Comparison of ENCODE assay signal across 1 cellular context in the genomic region with DNA sequence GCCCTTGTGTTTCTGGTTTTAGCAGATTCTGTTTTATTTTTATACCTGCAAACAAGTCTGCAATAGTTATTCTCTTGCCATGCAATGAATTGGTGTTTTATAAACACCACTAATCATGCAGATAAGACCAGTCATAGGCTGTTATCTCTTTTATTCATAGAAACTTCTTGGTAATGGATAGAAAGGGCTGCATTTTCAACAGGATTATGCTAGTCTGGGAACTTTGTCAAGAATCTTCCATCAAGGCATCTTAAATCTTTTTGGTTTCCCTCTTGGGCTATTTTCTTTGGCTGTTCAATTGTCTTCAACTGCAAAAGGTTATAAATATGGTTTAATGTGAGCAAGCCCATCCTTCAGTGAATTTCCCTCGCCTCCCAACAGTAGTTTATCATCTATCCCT.
TF ChIP-seq lines count a peak whose summit lies in the region.

No MANE protein-coding gene starts in this region.

TF ChIP-seq in GM23338, 12 proteins besides CTCF, POLR2A, EP300 and RAD21 (continued from another document):
- TF ChIP-seq, protein P1, sequence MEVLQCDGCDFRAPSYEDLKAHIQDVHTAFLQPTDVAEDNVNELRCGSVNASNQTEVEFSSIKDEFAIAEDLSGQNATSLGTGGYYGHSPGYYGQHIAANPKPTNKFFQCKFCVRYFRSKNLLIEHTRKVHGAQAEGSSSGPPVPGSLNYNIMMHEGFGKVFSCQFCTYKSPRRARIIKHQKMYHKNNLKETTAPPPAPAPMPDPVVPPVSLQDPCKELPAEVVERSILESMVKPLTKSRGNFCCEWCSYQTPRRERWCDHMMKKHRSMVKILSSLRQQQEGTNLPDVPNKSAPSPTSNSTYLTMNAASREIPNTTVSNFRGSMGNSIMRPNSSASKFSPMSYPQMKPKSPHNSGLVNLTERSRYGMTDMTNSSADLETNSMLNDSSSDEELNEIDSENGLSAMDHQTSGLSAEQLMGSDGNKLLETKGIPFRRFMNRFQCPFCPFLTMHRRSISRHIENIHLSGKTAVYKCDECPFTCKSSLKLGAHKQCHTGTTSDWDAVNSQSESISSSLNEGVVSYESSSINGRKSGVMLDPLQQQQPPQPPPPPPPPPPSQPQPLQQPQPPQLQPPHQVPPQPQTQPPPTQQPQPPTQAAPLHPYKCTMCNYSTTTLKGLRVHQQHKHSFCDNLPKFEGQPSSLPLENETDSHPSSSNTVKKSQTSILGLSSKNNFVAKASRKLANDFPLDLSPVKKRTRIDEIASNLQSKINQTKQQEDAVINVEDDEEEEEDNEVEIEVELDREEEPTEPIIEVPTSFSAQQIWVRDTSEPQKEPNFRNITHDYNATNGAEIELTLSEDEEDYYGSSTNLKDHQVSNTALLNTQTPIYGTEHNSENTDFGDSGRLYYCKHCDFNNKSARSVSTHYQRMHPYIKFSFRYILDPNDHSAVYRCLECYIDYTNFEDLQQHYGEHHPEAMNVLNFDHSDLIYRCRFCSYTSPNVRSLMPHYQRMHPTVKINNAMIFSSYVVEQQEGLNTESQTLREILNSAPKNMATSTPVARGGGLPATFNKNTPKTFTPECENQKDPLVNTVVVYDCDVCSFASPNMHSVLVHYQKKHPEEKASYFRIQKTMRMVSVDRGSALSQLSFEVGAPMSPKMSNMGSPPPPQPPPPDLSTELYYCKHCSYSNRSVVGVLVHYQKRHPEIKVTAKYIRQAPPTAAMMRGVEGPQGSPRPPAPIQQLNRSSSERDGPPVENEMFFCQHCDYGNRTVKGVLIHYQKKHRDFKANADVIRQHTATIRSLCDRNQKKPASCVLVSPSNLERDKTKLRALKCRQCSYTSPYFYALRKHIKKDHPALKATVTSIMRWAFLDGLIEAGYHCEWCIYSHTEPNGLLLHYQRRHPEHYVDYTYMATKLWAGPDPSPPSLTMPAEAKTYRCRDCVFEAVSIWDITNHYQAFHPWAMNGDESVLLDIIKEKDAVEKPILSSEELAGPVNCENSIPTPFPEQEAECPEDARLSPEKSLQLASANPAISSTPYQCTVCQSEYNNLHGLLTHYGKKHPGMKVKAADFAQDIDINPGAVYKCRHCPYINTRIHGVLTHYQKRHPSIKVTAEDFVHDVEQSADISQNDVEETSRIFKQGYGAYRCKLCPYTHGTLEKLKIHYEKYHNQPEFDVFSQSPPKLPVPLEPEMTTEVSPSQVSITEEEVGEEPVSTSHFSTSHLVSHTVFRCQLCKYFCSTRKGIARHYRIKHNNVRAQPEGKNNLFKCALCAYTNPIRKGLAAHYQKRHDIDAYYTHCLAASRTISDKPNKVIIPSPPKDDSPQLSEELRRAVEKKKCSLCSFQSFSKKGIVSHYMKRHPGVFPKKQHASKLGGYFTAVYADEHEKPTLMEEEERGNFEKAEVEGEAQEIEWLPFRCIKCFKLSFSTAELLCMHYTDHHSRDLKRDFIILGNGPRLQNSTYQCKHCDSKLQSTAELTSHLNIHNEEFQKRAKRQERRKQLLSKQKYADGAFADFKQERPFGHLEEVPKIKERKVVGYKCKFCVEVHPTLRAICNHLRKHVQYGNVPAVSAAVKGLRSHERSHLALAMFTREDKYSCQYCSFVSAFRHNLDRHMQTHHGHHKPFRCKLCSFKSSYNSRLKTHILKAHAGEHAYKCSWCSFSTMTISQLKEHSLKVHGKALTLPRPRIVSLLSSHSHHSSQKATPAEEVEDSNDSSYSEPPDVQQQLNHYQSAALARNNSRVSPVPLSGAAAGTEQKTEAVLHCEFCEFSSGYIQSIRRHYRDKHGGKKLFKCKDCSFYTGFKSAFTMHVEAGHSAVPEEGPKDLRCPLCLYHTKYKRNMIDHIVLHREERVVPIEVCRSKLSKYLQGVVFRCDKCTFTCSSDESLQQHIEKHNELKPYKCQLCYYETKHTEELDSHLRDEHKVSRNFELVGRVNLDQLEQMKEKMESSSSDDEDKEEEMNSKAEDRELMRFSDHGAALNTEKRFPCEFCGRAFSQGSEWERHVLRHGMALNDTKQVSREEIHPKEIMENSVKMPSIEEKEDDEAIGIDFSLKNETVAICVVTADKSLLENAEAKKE (CRISPR knock-in tag; IDR thresholded peaks at IDR 0.05), result no peak
- TF ChIP-seq POLR2AphosphoS5 (IDR thresholded peaks at IDR 0.05; ENCODE audit: low read depth) (no peak), JUNB (IDR thresholded peaks at IDR 0.05; ENCODE audit: unreplicated experiment) (no peak), STAT1 (IDR thresholded peaks at IDR 0.05; ENCODE audit: unreplicated experiment) (no peak), ZNF331 (CRISPR knock-in tag; IDR thresholded peaks at IDR 0.05; ENCODE audit: low read depth) (no peak), EZH2phosphoT487 (IDR thresholded peaks at IDR 0.05; ENCODE audit: unreplicated experiment) (no peak), ZNF114 (CRISPR knock-in tag; IDR thresholded peaks at IDR 0.05) (no peak), CREB1 (CRISPR knock-in tag; IDR thresholded peaks at IDR 0.05; ENCODE audit: low read depth) (no peak), REST (IDR thresholded peaks at IDR 0.05; ENCODE audit: unreplicated experiment) (no peak), ETS1 (IDR thresholded peaks at IDR 0.05) (no peak)
